Comparison of ENCODE assay signal across 5 cellular contexts in genomic region chr2:17229414-17229813, GRCh38.
"Had no signal": no experiment of that assay in that cellular context is flagged by ENCODE, and none has a peak within 500 bp of the region (broad histone marks: within the 10 kb centered on the region; RNA-seq: fewer than 3 reads in every experiment).

No MANE protein-coding gene starts in this region.

- H2AFZ ChIP-seq: GM23248 had no signal

- H3K27ac Mint-ChIP-seq: H9 had no signal

- H3K4me3 Mint-ChIP-seq: H9 had no signal

- DNase-seq: GM23248, H9, HCEC 1CT, IMR-90 had no signal

- H3K9me3 Mint-ChIP-seq: H9 had no signal

- H3K27ac ChIP-seq: GM23248 had no signal

- H3K9ac ChIP-seq: GM23248 had no signal

- H3K4me3 ChIP-seq: GM23248, K562 had no signal
